21 cellular contexts compared by ENCODE assay signal in the genomic region with DNA sequence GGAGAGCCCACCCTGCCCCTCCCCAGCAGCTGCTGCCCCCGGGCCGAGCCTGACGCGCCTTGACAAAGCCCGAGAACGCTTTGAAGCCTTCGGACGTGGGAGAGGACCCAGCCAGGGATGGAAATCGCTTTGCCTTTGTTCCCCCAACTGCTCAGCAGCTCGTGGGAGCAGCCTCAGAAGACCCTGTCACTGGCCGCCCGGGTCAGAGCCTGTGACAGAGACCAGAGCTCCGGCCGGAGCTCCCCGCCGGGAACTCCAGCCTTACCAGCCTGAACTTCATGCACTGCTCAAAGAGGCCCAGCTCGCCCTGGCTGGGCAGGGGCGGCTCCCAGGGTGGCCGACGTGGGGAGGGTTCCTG. TPM values are rescaled to one million over a fixed set of nuclear protein-coding genes. Genes with fewer than 3 reads are reported as not detected.
DNase-seq lines count a peak whose midpoint lies in the region; ATAC-seq, FAIRE-seq and TF ChIP-seq lines count a peak whose summit lies in the region.
"Had no signal": no experiment of that assay in that cellular context is flagged by ENCODE, and none has a peak within 500 bp of the region (broad histone marks: within the 10 kb centered on the region; RNA-seq: fewer than 3 reads in every experiment).

No MANE protein-coding gene starts in this region.

- H4K5ac ChIP-seq in H1 (ENCODE audit: insufficient read length, low read depth, low read length), result peak overlapping the region; percentile 66

- H3K23me2 ChIP-seq in H1 (ENCODE audit: low read depth, low read length), result no peaks in the 10 kb centered on the region

- peak overlapping the region; percentile 91 for H4K91ac ChIP-seq in H1 (replicated peaks; ENCODE audit: insufficient read length, low read length)

- H3K4me3 ChIP-seq in HUES48 (ENCODE audit: low read depth, low read length), result no peak overlapping the region; the same call in 1 of the 2 replicates
- H3K4me3 ChIP-seq in H1 (ENCODE audit: extremely low read depth in 1 of 4, insufficient read depth in 2 of 4, low read depth in 3 of 4, low read length in 4 of 4), result peak overlapping the region in 1 of 4 experiments; percentile 48; a peak in 3 of 8 replicates
- peak overlapping the region; percentile 52 for H3K4me3 ChIP-seq in neuron (ENCODE audit: low read length)
- H3K4me3 ChIP-seq in PC-3 (ENCODE audit: low read length), result no peak overlapping the region
- H3K4me3 ChIP-seq: left lung, prostate gland had no signal

- H4K8ac ChIP-seq in H1 (ENCODE audit: extremely low read depth, insufficient read depth, low read length), result peak overlapping the region; percentile 85; the same call in 1 of the 2 replicates

- H3K23ac ChIP-seq in H1 (ENCODE audit: insufficient read length), result no peak overlapping the region

- no peak overlapping the region for H3K4ac ChIP-seq in H1 (replicated peaks; ENCODE audit: insufficient read length, low read depth, low read length)

- peaks cover 2 to 3% of the 10 kb centered on the region in 2 experiments for H4K20me1 ChIP-seq in H1 (replicated peaks in 1 of 2; ENCODE audit: control insufficient read depth in 1 of 2, insufficient read depth in 2 of 2, low read length in 2 of 2)
- no peaks in the 10 kb centered on the region for H4K20me1 ChIP-seq in PC-3 (ENCODE audit: low read length)

- DNase-seq in H1 (ENCODE audit: low read depth in 1 of 2, low spot score in 2 of 2) (no peak), PC-3 (no peak), amniotic stem cell (lab: John Stamatoyannopoulos, UW) (no peak)
- DNase-seq: activated CD4-positive, alpha-beta T cell treated with anti-CD3 and anti-CD28 coated beads, Interleukin-2, amount 50 U/mL, for 1 hour; activated naive CD4-positive, alpha-beta T cell treated with Interleukin-2 at 50 U/mL for 16 hours; DND-41; hypothalamus; NCI-H1092 treated with DMSO at 0.1 percent for 48 hours; NCI-H526 treated with DMSO at 0.1 percent for 48 hours had no signal

- no peak overlapping the region for H2BK12ac ChIP-seq in H1 (ENCODE audit: low read depth, low read length)

- H2BK5ac ChIP-seq in H1 (ENCODE audit: low read depth, low read length), result peak overlapping the region; percentile 78; the same call in 1 of the 2 replicates

- H2BK15ac ChIP-seq in H1 (ENCODE audit: low read length), result no peak overlapping the region

- CTCF ChIA-PET in H1 (lab: Charles Lee; ENCODE audit: partially characterized antibody) (interaction anchor here (1.1 to 2.9 kb wide), 6 partner anchors 10 to 117 kb away, joined by 3 to 24 read pairs (median 8); no protein-coding TSS in a partner anchor), PC-3 (lab: Charles Lee) (interaction anchor here (0.6 to 1.1 kb wide), 2 partner anchors 22 to 23 kb away, joined by 3 to 4 read pairs; no protein-coding TSS in a partner anchor)

- H3K4me2 ChIP-seq in H1 (ENCODE audit: insufficient read depth in 1 of 2, low read depth in 2 of 2, low read length in 2 of 2), result peak overlapping the region; percentile 45 to 57
- H3K4me2 ChIP-seq in PC-3 (ENCODE audit: low read length), result no peak overlapping the region
- H3K4me2 ChIP-seq: KMS-11 had no signal

- H3K79me1 ChIP-seq in H1 (ENCODE audit: low read depth, low read length), result no peaks in the 10 kb centered on the region; the same call in 1 of the 2 replicates

- BruUV-seq in PC-3 (replicated peaks; lab: Mats Ljungman, UMichigan), result no TSS peak

- no peak overlapping the region for H3K14ac ChIP-seq in H1 (ENCODE audit: insufficient read length)

- no peak for TF ChIP-seq POLR2A in H1 (IDR thresholded peaks at IDR 0.05; ENCODE audit: control extremely low read depth in 1 of 2, low read depth in 2 of 2, low read length in 2 of 2)

- POLR2A ChIA-PET in H1 (lab: Charles Lee; ENCODE audit: partially characterized antibody), result interaction anchor here (0.9 to 1.4 kb wide), 4 partner anchors 9 to 240 kb away, joined by 3 to 4 read pairs (median 4); a partner anchor contains a TSS
- POLR2A ChIA-PET in PC-3 (lab: Charles Lee; ENCODE audit: unreplicated experiment), result no interaction called here

- H3K27ac ChIP-seq in HUES48 (ENCODE audit: low read depth, low read length) (peak overlapping the region; percentile 90), H1 (ENCODE audit: low read depth, low read length) (peak overlapping the region; percentile 73; the same call in 1 of the 2 replicates), PC-3 (ENCODE audit: low read length) (no peak overlapping the region)
- H3K27ac ChIP-seq: KMS-11, left lung, prostate gland had no signal

- H3K56ac ChIP-seq in H1 (replicated peaks; ENCODE audit: insufficient read length, low read depth, low read length), result peak overlapping the region; percentile 30

- TF ChIP-seq RAD21 in H1 (IDR thresholded peaks at IDR 0.05 in 1 of 2, conservative IDR thresholded peaks at IDR 0.05 in 1 of 2; ENCODE audit: low read depth in 2 of 2, low read length in 2 of 2), result no peak

- TF ChIP-seq EP300 in H1 (IDR thresholded peaks at IDR 0.05; ENCODE audit: borderline replicate concordance in 1 of 2, low read depth in 2 of 2, low read length in 2 of 2), result no peak

- H3K36me3 ChIP-seq in HUES48 (ENCODE audit: control insufficient read depth, insufficient read depth, low read length) (0 out of 2 replicates have a peak, but pooled peaks cover 3% of the 10 kb centered on the region), H1 (ENCODE audit: control insufficient read depth in 2 of 4, insufficient read depth in 4 of 4, low read length in 3 of 4) (peaks cover 0 to 4% (median 0%) of the 10 kb centered on the region in 4 experiments; a peak in 1 of 8 replicates), neuron (ENCODE audit: insufficient read depth, low read length) (no peaks in the 10 kb centered on the region), PC-3 (ENCODE audit: low read depth, low read length) (no peaks in the 10 kb centered on the region)
- H3K36me3 ChIP-seq: left lung, prostate gland had no signal

- WGBS in H1 (ENCODE audit: extremely low coverage in 1 of 2, insufficient coverage in 1 of 2, insufficient read length in 1 of 2, insufficient replicate concordance in 2 of 2, low coverage in 1 of 2, low lambda C conversion rate in 2 of 2, missing lambda C conversion rate in 1 of 2), 2 experiments, result 10% methylated on average over 8 of the region's 20 CpGs; no CpG with 5 or more reads in 1 of the 2 experiments

- no peaks in the 10 kb centered on the region for H3F3A ChIP-seq in PC-3 (ENCODE audit: low read length, unreplicated experiment)

- H3K9ac ChIP-seq in HUES48 (ENCODE audit: low read depth, low read length) (no peak overlapping the region), H1 (replicated peaks in 1 of 4; ENCODE audit: extremely low read depth in 1 of 4, low read depth in 3 of 4, low read length in 3 of 4) (peak overlapping the region in 2 of 4 experiments; percentile 8 to 30; a peak in 2 of 7 replicates), PC-3 (ENCODE audit: low read length) (no peak overlapping the region)
- H3K9ac ChIP-seq: KMS-11 had no signal

- H3K9me3 ChIP-seq in HUES48 (ENCODE audit: control insufficient read depth, insufficient read depth, low read length) (peaks cover 23% of the 10 kb centered on the region), H1 (ENCODE audit: insufficient read depth in 2 of 2, low read depth in 1 of 2, low read length in 1 of 2) (peaks cover 4 to 5% of the 10 kb centered on the region in 2 experiments; a peak in 2 of 4 replicates), neuron (ENCODE audit: low read length) (peaks cover 1% of the 10 kb centered on the region), PC-3 (ENCODE audit: low read length) (no peaks in the 10 kb centered on the region)
- H3K9me3 ChIP-seq: left lung, prostate gland had no signal

- peak overlapping the region; percentile 32; the same call in 1 of the 2 replicates for H3K18ac ChIP-seq in H1 (ENCODE audit: extremely low read depth, low read length)

- H3K9me2 ChIP-seq in PC-3 (replicated peaks; ENCODE audit: low read length), result no peaks in the 10 kb centered on the region

- intact Hi-C loops in PC-3 (cut with micrococcal nuclease), result no loop called here

- FAIRE-seq in H1 (lab: Jason Lieb, UNC), result no peak
- FAIRE-seq: colon, endothelial cell of umbilical vein, GM18507, H54 had no signal

- no peak overlapping the region for H2BK20ac ChIP-seq in H1 (ENCODE audit: low read length)

- H3K79me2 ChIP-seq in H1 (ENCODE audit: control insufficient read depth in 1 of 2, insufficient read depth in 2 of 2, low read length in 2 of 2), result peaks cover 0 to 11% of the 10 kb centered on the region in 2 experiments; a peak in 3 of 4 replicates
- H3K79me2 ChIP-seq in PC-3 (ENCODE audit: low read length), result peaks cover 8% of the 10 kb centered on the region

- no peak overlapping the region for H2AK5ac ChIP-seq in H1 (ENCODE audit: low read depth, low read length)

- ATAC-seq in HG02884 (IDR thresholded peaks at IDR 0.05; ENCODE audit: unreplicated experiment), result no peak
- ATAC-seq in PC-3, result no peak
- ATAC-seq: left lung, Panc1 had no signal

- H3K27me3 ChIP-seq in HUES48 (ENCODE audit: control insufficient read depth, insufficient read depth, low read length), result no peaks in the 10 kb centered on the region
- H3K27me3 ChIP-seq in H1 (replicated peaks in 1 of 4; ENCODE audit: control insufficient read depth in 3 of 4, extremely low read depth in 1 of 4, insufficient read depth in 3 of 4, low read length in 3 of 4), result no peaks in the 10 kb centered on the region
- no peaks in the 10 kb centered on the region for H3K27me3 ChIP-seq in neuron (ENCODE audit: insufficient read depth, low read length)
- no peaks in the 10 kb centered on the region for H3K27me3 ChIP-seq in PC-3 (ENCODE audit: low read length)

- no peak overlapping the region for H2AFZ ChIP-seq in H1 (ENCODE audit: low read length)
- H2AFZ ChIP-seq in neuron (ENCODE audit: low read depth, low read length), result no peak overlapping the region
- no peak overlapping the region for H2AFZ ChIP-seq in PC-3 (ENCODE audit: low read length)

- TF ChIP-seq CTCF in H1 (IDR thresholded peaks at IDR 0.05; ENCODE audit: control extremely low read depth in 1 of 3, insufficient read depth in 1 of 3, low read depth in 1 of 3, low read length in 3 of 3) (no peak), PC-3 (conservative IDR thresholded peaks at IDR 0.05; ENCODE audit: low read depth, low read length) (no peak)

- no peak overlapping the region for H2BK120ac ChIP-seq in H1 (replicated peaks; ENCODE audit: low read depth, low read length)

- peaks cover 12% of the 10 kb centered on the region; the same call in 1 of the 2 replicates for H3K4me1 ChIP-seq in HUES48 (ENCODE audit: control insufficient read depth, insufficient read depth, low read length)
- peaks cover 0 to 24% (median 11%) of the 10 kb centered on the region in 4 experiments; a peak in 6 of 7 replicates for H3K4me1 ChIP-seq in H1 (replicated peaks in 1 of 4; ENCODE audit: control insufficient read depth in 3 of 4, insufficient read depth in 4 of 4, low read length in 3 of 4)
- H3K4me1 ChIP-seq in neuron (ENCODE audit: insufficient read depth, low read length), result peaks cover 33% of the 10 kb centered on the region
- H3K4me1 ChIP-seq in PC-3 (ENCODE audit: insufficient read depth, low read length), result peaks cover 8% of the 10 kb centered on the region
- H3K4me1 ChIP-seq: left lung, prostate gland had no signal

RNA-seq across cellular contexts. Expression of a gene that starts 2.6 kb away (rescaled TPM):
- total RNA-seq in H1 (2021; fragmentation: NEBNext Ultra II Directional; extraction: Animal tissue kit (Norgen Biotek cat#: 25700)), result 94.7 and 98.5 TPM in 2 replicates
- polyA plus RNA-seq in H1 (2011; rRNA removed), result 87.7 and 132 TPM in 2 replicates
- 71.7 TPM for polyA plus RNA-seq in H1 (2011; cell fraction: cytosol; rRNA removed)
- polyA plus RNA-seq in H1 (2011; cell fraction: nucleus; rRNA removed), result 267 TPM
- polyA plus RNA-seq in H1 (2012, experiment 1 of 2), result 96.7 to 155 TPM (median 133 TPM) in 4 replicates
- 109 TPM for polyA plus RNA-seq in H1 (2012, experiment 2 of 2)
- polyA plus RNA-seq in H1 (2013, experiment 1 of 2), result 57.5 TPM
- 58.8 TPM for polyA plus RNA-seq in H1 (2013, experiment 2 of 2)
- 66.1 and 98.8 TPM in 2 replicates for polyA minus RNA-seq in H1 (2011; rRNA and poly(A)+ RNA removed)
- polyA minus RNA-seq in H1 (2011; cell fraction: cytosol; rRNA and poly(A)+ RNA removed), result 84.7 TPM
- polyA minus RNA-seq in H1 (2011; cell fraction: nucleus; rRNA and poly(A)+ RNA removed), result 67.3 TPM
- total RNA-seq in PC-3 (2014; rRNA removed), result 45.3 and 52.5 TPM in 2 replicates

RNA-seq across cellular contexts. Expression of a gene that starts 11.5 kb away (rescaled TPM):
- total RNA-seq in H1 (2021; fragmentation: NEBNext Ultra II Directional; extraction: Animal tissue kit (Norgen Biotek cat#: 25700)), result 4.3 and 6.2 TPM in 2 replicates
- 6.3 and 13.9 TPM in 2 replicates for polyA plus RNA-seq in H1 (2011; rRNA removed)
- 12.3 TPM for polyA plus RNA-seq in H1 (2011; cell fraction: cytosol; rRNA removed)
- 54.8 TPM for polyA plus RNA-seq in H1 (2011; cell fraction: nucleus; rRNA removed)
- polyA plus RNA-seq in H1 (2012, experiment 1 of 2), result 3.0 to 5.7 TPM (median 5.2 TPM) in 4 replicates
- polyA plus RNA-seq in H1 (2012, experiment 2 of 2), result 3.0 TPM
- 2.3 TPM for polyA plus RNA-seq in H1 (2013, experiment 1 of 2)
- 1.7 TPM for polyA plus RNA-seq in H1 (2013, experiment 2 of 2)
- 4.0 and 5.4 TPM in 2 replicates for polyA minus RNA-seq in H1 (2011; rRNA and poly(A)+ RNA removed)
- polyA minus RNA-seq in H1 (2011; cell fraction: cytosol; rRNA and poly(A)+ RNA removed), result 9.1 TPM
- polyA minus RNA-seq in H1 (2011; cell fraction: nucleus; rRNA and poly(A)+ RNA removed), result 10.0 TPM
- 1.0 and 3.3 TPM in 2 replicates for total RNA-seq in PC-3 (2014; rRNA removed)
- total RNA-seq: endothelial cell of umbilical vein had no signal

RNA-seq across cellular contexts. Expression of a gene that starts 38.2 kb away (rescaled TPM):
- total RNA-seq in H1 (2021; fragmentation: NEBNext Ultra II Directional; extraction: Animal tissue kit (Norgen Biotek cat#: 25700)), result 0.63 and 1.1 TPM in 2 replicates
- 0.80 and 1.2 TPM in 2 replicates for polyA plus RNA-seq in H1 (2011; rRNA removed)
- 0.98 TPM for polyA plus RNA-seq in H1 (2011; cell fraction: cytosol; rRNA removed)
- 1.5 TPM for polyA plus RNA-seq in H1 (2011; cell fraction: nucleus; rRNA removed)
- polyA plus RNA-seq in H1 (2012, experiment 1 of 2), result 0.35 to 0.94 TPM (median 0.85 TPM) in 4 replicates
- 0.56 TPM for polyA plus RNA-seq in H1 (2012, experiment 2 of 2)
- polyA plus RNA-seq in H1 (2013, experiment 1 of 2), result 1.1 TPM
- 1.1 TPM for polyA plus RNA-seq in H1 (2013, experiment 2 of 2)
- 0.69 and 0.73 TPM in 2 replicates for polyA minus RNA-seq in H1 (2011; rRNA and poly(A)+ RNA removed)
- polyA minus RNA-seq in H1 (2011; cell fraction: cytosol; rRNA and poly(A)+ RNA removed), result 0.95 TPM
- polyA minus RNA-seq in H1 (2011; cell fraction: nucleus; rRNA and poly(A)+ RNA removed), result 0.80 TPM
- total RNA-seq in PC-3 (2014; rRNA removed), result 10.7 and 13.0 TPM in 2 replicates
- total RNA-seq: endothelial cell of umbilical vein, fibroblast of villous mesenchyme had no signal

RNA-seq across cellular contexts. Expression of a gene that starts 39.0 kb away (rescaled TPM):
- total RNA-seq in H1 (2021; fragmentation: NEBNext Ultra II Directional; extraction: Animal tissue kit (Norgen Biotek cat#: 25700)), result 157 and 159 TPM in 2 replicates
- polyA plus RNA-seq in H1 (2011; rRNA removed), result 136 and 139 TPM in 2 replicates
- polyA plus RNA-seq in H1 (2011; cell fraction: cytosol; rRNA removed), result 97.3 TPM
- polyA plus RNA-seq in H1 (2011; cell fraction: nucleus; rRNA removed), result 116 TPM
- 156 to 161 TPM (median 158 TPM) in 4 replicates for polyA plus RNA-seq in H1 (2012, experiment 1 of 2)
- 233 TPM for polyA plus RNA-seq in H1 (2012, experiment 2 of 2)
- polyA plus RNA-seq in H1 (2013, experiment 1 of 2), result 154 TPM
- polyA plus RNA-seq in H1 (2013, experiment 2 of 2), result 181 TPM
- 84.2 and 123 TPM in 2 replicates for polyA minus RNA-seq in H1 (2011; rRNA and poly(A)+ RNA removed)
- polyA minus RNA-seq in H1 (2011; cell fraction: cytosol; rRNA and poly(A)+ RNA removed), result 47.0 TPM
- polyA minus RNA-seq in H1 (2011; cell fraction: nucleus; rRNA and poly(A)+ RNA removed), result 40.8 TPM
- total RNA-seq in PC-3 (2014; rRNA removed), result 289 and 301 TPM in 2 replicates

RNA-seq across cellular contexts. Expression of a gene that starts 39.5 kb away (rescaled TPM):
- total RNA-seq in H1 (2021; fragmentation: NEBNext Ultra II Directional; extraction: Animal tissue kit (Norgen Biotek cat#: 25700)), result 4.6 and 6.6 TPM in 2 replicates
- 3.1 and 6.7 TPM in 2 replicates for polyA plus RNA-seq in H1 (2011; rRNA removed)
- 2.7 TPM for polyA plus RNA-seq in H1 (2011; cell fraction: cytosol; rRNA removed)
- 13.0 TPM for polyA plus RNA-seq in H1 (2011; cell fraction: nucleus; rRNA removed)
- 2.4 to 5.1 TPM (median 4.0 TPM) in 4 replicates for polyA plus RNA-seq in H1 (2012, experiment 1 of 2)
- 2.2 TPM for polyA plus RNA-seq in H1 (2012, experiment 2 of 2)
- polyA plus RNA-seq in H1 (2013, experiment 1 of 2), result 4.2 TPM
- 3.9 TPM for polyA plus RNA-seq in H1 (2013, experiment 2 of 2)
- polyA minus RNA-seq in H1 (2011; rRNA and poly(A)+ RNA removed), result 1.7 and 2.9 TPM in 2 replicates
- 2.4 TPM for polyA minus RNA-seq in H1 (2011; cell fraction: cytosol; rRNA and poly(A)+ RNA removed)
- polyA minus RNA-seq in H1 (2011; cell fraction: nucleus; rRNA and poly(A)+ RNA removed), result 6.6 TPM
- 44.4 and 48.6 TPM in 2 replicates for total RNA-seq in PC-3 (2014; rRNA removed)
